In genomic region chr12:110668480-110669192, GRCh38 we compare ENCODE assay signal across 16 cellular contexts. TPM values are rescaled to one million over a fixed set of nuclear protein-coding genes. Genes with fewer than 3 reads are reported as not detected.
A peak's percentile ranks its signal among the peaks of the same experiment; 100 is the strongest.
DNase-seq lines count a peak whose midpoint lies in the region; ATAC-seq and TF ChIP-seq lines count a peak whose summit lies in the region.
"Had no signal": no experiment of that assay in that cellular context is flagged by ENCODE, and none has a peak within 500 bp of the region (broad histone marks: within the 10 kb centered on the region; RNA-seq: fewer than 3 reads in every experiment).

No MANE protein-coding gene starts in this region.

- TF ChIP-seq POLR2A in GM15510 (IDR thresholded peaks at IDR 0.05; ENCODE audit: borderline replicate concordance, extremely low read depth, insufficient read length) (peak; percentile 13), stomach (IDR thresholded peaks at IDR 0.05) (no peak)

- H3K27ac ChIP-seq in BLaER1 (peak overlapping the region; percentile 74), stomach (no peak overlapping the region)
- H3K27ac ChIP-seq: hepatocyte, SJSA1 had no signal

- H3K36me3 ChIP-seq in BLaER1 (peaks cover 44% of the 10 kb centered on the region), stomach (peaks cover 0 to 34% (median 3%) of the 10 kb centered on the region in 4 donors)
- H3K36me3 ChIP-seq: SJSA1 had no signal

- H3K9me3 Mint-ChIP-seq in activated naive CD8-positive, alpha-beta T cell treated with anti-CD3 and anti-CD28 coated beads, Interleukin-2, amount 50 U/mL, for 24 hours = peaks cover 12% of the 10 kb centered on the region

- no peak for DNase-seq in activated naive CD8-positive, alpha-beta T cell treated with anti-CD3 and anti-CD28 coated beads, Interleukin-2, amount 50 U/mL, for 24 hours
- DNase-seq in DMS79 (lab: John Stamatoyannopoulos, UW) (no peak), stomach (no peak), DMS53 (lab: John Stamatoyannopoulos, UW) (no peak)
- DNase-seq: activated gamma-delta T cell, HCEC 1CT, IMR-90, NCI-H1694 treated with DMSO at 0.1 percent for 48 hours had no signal

- peaks cover 56% of the 10 kb centered on the region for H3K4me1 Mint-ChIP-seq in activated naive CD8-positive, alpha-beta T cell treated with anti-CD3 and anti-CD28 coated beads, Interleukin-2, amount 50 U/mL, for 24 hours

- peaks cover 56% of the 10 kb centered on the region for H3K36me3 Mint-ChIP-seq in activated naive CD8-positive, alpha-beta T cell treated with anti-CD3 and anti-CD28 coated beads, Interleukin-2, amount 50 U/mL, for 24 hours (ENCODE audit: low read depth)

- no peaks in the 10 kb centered on the region for H3K27me3 ChIP-seq in BLaER1
- H3K27me3 ChIP-seq in stomach = no peaks in the 10 kb centered on the region
- H3K27me3 ChIP-seq: hepatocyte had no signal

- H3K27me3 Mint-ChIP-seq in activated naive CD8-positive, alpha-beta T cell treated with anti-CD3 and anti-CD28 coated beads, Interleukin-2, amount 50 U/mL, for 24 hours = no peaks in the 10 kb centered on the region

- ATAC-seq in HG03280 (IDR thresholded peaks at IDR 0.05; ENCODE audit: unreplicated experiment) (peak; percentile 5), HG02970 (IDR thresholded peaks at IDR 0.05; ENCODE audit: low FRiP score, unreplicated experiment) (no peak)
- no peak for ATAC-seq in activated naive CD8-positive, alpha-beta T cell treated with anti-CD3 and anti-CD28 coated beads, Interleukin-2, amount 50 U/mL, for 24 hours
- ATAC-seq: activated CD4-positive, CD25-positive, alpha-beta regulatory T cell treated with anti-CD3 and anti-CD28 coated beads, Interleukin-2, amount 50 U/mL, for 24 hours had no signal

- H3K27ac Mint-ChIP-seq in activated naive CD8-positive, alpha-beta T cell treated with anti-CD3 and anti-CD28 coated beads, Interleukin-2, amount 50 U/mL, for 24 hours = peak overlapping the region; percentile 96

- peaks cover 34% of the 10 kb centered on the region for H3K9me3 ChIP-seq in BLaER1
- H3K9me3 ChIP-seq in stomach = peaks cover 4 to 28% (median 14%) of the 10 kb centered on the region in 4 donors
- H3K9me3 ChIP-seq: SJSA1 had no signal

- H3K4me1 ChIP-seq in BLaER1 = peaks cover 73% of the 10 kb centered on the region
- H3K4me1 ChIP-seq in stomach = no peaks in the 10 kb centered on the region
- H3K4me1 ChIP-seq: SJSA1 had no signal

- TF ChIP-seq EP300 in stomach (IDR thresholded peaks at IDR 0.05) = no peak

- H3K4me2 ChIP-seq in BLaER1 = peak overlapping the region; percentile 78
- H3K4me2 ChIP-seq: hepatocyte had no signal

- WGBS in stomach, 5 donors = 86 to 93% (median 90%) methylated on average over 12 of the region's 12 CpGs

- peak overlapping the region; percentile 39 for H3K4me3 Mint-ChIP-seq in activated naive CD8-positive, alpha-beta T cell treated with anti-CD3 and anti-CD28 coated beads, Interleukin-2, amount 50 U/mL, for 24 hours

- no peak for TF ChIP-seq CTCF in stomach (IDR thresholded peaks at IDR 0.05)

- H4K20me1 ChIP-seq in BLaER1 = no peaks in the 10 kb centered on the region

- intact Hi-C loops in stomach (cut with DNase I; ENCODE audit: low total_unique reads) = no loop called here

- H3K9ac ChIP-seq in BLaER1 = peak overlapping the region; percentile 61; the same call in 1 of the 2 replicates

- H3K4me3 ChIP-seq in BLaER1 (no peak overlapping the region), stomach (no peak overlapping the region)
- H3K4me3 ChIP-seq: hepatocyte, lung, SJSA1 had no signal

RNA-seq across cellular contexts. Expression of gene HVCN1, which starts 20.3 kb away (rescaled TPM):
- total RNA-seq in stomach = 1 to 10 TPM in 3 of 5 donors, not detected in 2; 1.3 to 7.0 (median 5.1) TPM
- polyA plus RNA-seq in stomach = 1 to 10 TPM; 3.7 to 5.5 (median 4.4) TPM
- total RNA-seq: SJSA1 had no signal

RNA-seq across cellular contexts. Expression of gene TCTN1, which starts 54.7 kb away (rescaled TPM):
- 10 to 100 TPM in 4 of 5 donors, 1 to 10 TPM in 1; 5.3 to 60.0 (median 17.1) TPM for total RNA-seq in stomach
- polyA plus RNA-seq in stomach = 10 to 100 TPM in 2 of 3 donors, 1 to 10 TPM in 1; 8.2 to 19.7 (median 10.1) TPM
